ENCODE assay signal across 1 cellular context in genomic region chr11:791658-792534, GRCh38.
TF ChIP-seq lines count a peak whose summit lies in the region.

No MANE protein-coding gene starts in this region.

TF ChIP-seq in HepG2, 621 proteins besides CTCF, POLR2A, EP300 and RAD21:
- TF ChIP-seq AGO2 (optimal IDR thresholded peaks at IDR 0.05; ENCODE audit: low read depth, low read length) (peak; percentile 50), TARDBP (CRISPR knock-in tag; IDR thresholded peaks at IDR 0.05) (no peak)
